Comparison of ENCODE assay signal across 10 cellular contexts in the genomic region with DNA sequence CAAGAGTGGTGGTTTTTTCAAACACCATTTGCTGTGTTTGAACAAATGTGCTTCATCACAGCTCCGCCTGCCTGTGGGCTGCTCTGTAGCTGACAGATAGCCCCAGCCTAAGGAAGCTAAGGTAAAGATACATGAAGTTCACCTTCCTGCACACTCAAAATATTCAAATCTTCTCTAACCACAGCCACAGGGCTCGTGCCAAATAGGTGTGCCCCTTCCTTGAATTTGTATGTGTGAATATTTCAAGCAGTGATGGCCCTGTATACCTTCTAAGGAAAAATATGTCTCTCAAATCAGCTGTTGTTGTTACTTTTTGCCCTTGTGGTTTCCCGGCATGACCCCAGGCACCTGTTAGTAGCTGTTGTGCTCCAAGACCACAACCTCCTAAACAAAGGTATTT.
DNase-seq lines count a peak whose midpoint lies in the region; ATAC-seq and TF ChIP-seq lines count a peak whose summit lies in the region.
"Had no signal": no experiment of that assay in that cellular context is flagged by ENCODE, and none has a peak within 500 bp of the region (broad histone marks: within the 10 kb centered on the region; RNA-seq: fewer than 3 reads in every experiment).

No MANE protein-coding gene starts in this region.

- peak overlapping the region; percentile 77 for H3K27ac ChIP-seq in PC-3 (ENCODE audit: low read length)
- H3K27ac ChIP-seq: HL-60 had no signal

- no TSS peak for BruUV-seq in PC-3 (replicated peaks; lab: Mats Ljungman, UMichigan)

- POLR2A ChIA-PET in PC-3 (lab: Charles Lee; ENCODE audit: unreplicated experiment) = no interaction called here

- peaks cover 11% of the 10 kb centered on the region for H3K4me1 ChIP-seq in PC-3 (ENCODE audit: insufficient read depth, low read length)

- no peaks in the 10 kb centered on the region for H3K9me3 ChIP-seq in PC-3 (ENCODE audit: low read length)

- H3F3A ChIP-seq in PC-3 (ENCODE audit: low read length, unreplicated experiment) = no peaks in the 10 kb centered on the region

- no peaks in the 10 kb centered on the region for H3K27me3 ChIP-seq in PC-3 (ENCODE audit: low read length)

- peak overlapping the region; percentile 26; the same call in 1 of the 2 replicates for H3K4me2 ChIP-seq in PC-3 (ENCODE audit: low read length)

- H3K79me2 ChIP-seq in PC-3 (ENCODE audit: low read length) = no peaks in the 10 kb centered on the region

- no peaks in the 10 kb centered on the region for H3K9me2 ChIP-seq in PC-3 (replicated peaks; ENCODE audit: low read length)

- H3K4me3 ChIP-seq in PC-3 (ENCODE audit: low read length) = no peak overlapping the region
- no peak overlapping the region for H3K4me3 ChIP-seq in fibroblast of pulmonary artery (replicated peaks; ENCODE audit: low read depth, low read length)

- no peaks in the 10 kb centered on the region for H3K36me3 ChIP-seq in PC-3 (ENCODE audit: low read depth, low read length)

- peak; percentile 27 for TF ChIP-seq CTCF in GM10266 (IDR thresholded peaks at IDR 0.05; ENCODE audit: control insufficient read depth, insufficient read depth, low read depth, missing control alignments)
- TF ChIP-seq CTCF in PC-3 (conservative IDR thresholded peaks at IDR 0.05; ENCODE audit: low read depth, low read length) = no peak
- peak; percentile 1 for TF ChIP-seq CTCF in fibroblast of pulmonary artery (IDR thresholded peaks at IDR 0.05; ENCODE audit: low read length, missing control alignments)

- intact Hi-C loops in PC-3 (cut with micrococcal nuclease) (loop anchor here (5.0 kb wide), 1 partner anchor 175 kb away; no protein-coding TSS in a partner anchor), left colon (cut with DNase I, micrococcal nuclease) (no loop called here)

- DNase-seq in GM10266 (ENCODE audit: extremely low spot score) (no peak), PC-3 (no peak), fibroblast of pulmonary artery (ENCODE audit: low read depth) (no peak), NCI-H2081 (lab: John Stamatoyannopoulos, UW) (no peak), left colon (no peak)
- DNase-seq: foreskin melanocyte had no signal

- no peaks in the 10 kb centered on the region for H4K20me1 ChIP-seq in PC-3 (ENCODE audit: low read length)

- H3K9ac ChIP-seq in PC-3 (ENCODE audit: low read length) = peak overlapping the region; percentile 52

- CTCF ChIA-PET in PC-3 (lab: Charles Lee) = interaction anchor here (0.6 kb wide), 1 partner anchor 532 kb away, joined by 3 read pairs; no protein-coding TSS in a partner anchor

- H2AFZ ChIP-seq in PC-3 (ENCODE audit: low read length) = peak overlapping the region; percentile 45; the same call in 1 of the 2 replicates

- ATAC-seq in GM19463 (IDR thresholded peaks at IDR 0.05; ENCODE audit: unreplicated experiment) = peak; percentile 41
- ATAC-seq in PC-3 = no peak; the same call in 1 of the 2 replicates
- ATAC-seq in left colon = no peak
- no peak for ATAC-seq in HG02938 (IDR thresholded peaks at IDR 0.05; ENCODE audit: unreplicated experiment)
- no peak for ATAC-seq in HG02970 (IDR thresholded peaks at IDR 0.05; ENCODE audit: low FRiP score, unreplicated experiment)
